In the genomic region with DNA sequence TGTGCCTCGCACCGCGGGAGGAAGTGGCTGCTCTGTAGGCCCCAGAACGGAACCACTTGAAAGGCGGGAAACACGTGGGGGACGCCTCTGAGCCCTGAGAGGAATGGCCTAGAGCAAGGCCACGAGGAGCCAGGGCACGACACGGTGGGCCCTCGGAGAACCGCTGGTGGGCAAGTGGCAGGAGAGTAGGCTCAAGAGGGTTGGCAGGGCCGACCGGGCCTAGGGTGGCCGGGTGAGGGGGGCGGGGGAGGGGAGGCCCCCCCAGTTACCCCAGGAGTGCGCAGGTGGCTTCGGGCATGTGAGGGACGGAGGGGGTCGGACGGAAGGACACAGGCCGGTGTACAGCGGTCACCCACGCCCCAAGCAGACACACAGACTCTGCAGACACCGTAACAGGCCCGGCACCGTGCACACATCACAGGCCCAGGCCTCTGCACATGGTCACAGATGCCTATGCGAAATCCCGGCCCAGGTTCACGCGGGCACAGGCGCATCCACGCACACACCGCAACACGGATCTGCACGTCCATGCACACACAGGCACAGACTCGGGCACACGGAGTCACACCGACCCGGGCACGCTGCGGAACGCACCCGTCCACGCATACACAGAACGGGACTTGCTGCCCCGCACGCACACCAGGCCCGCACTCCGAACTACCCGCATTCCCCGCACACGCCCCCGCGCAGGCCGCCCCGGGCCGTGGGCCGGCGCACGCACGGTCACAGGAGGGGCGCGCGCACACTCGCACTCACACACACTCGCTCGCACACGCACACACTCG, we compare ENCODE assay signal across 8 cellular contexts. TPM values are rescaled to one million over a fixed set of nuclear protein-coding genes. Genes with fewer than 3 reads are reported as not detected.
A peak's percentile ranks its signal among the peaks of the same experiment; 100 is the strongest.
DNase-seq lines count a peak whose midpoint lies in the region; ATAC-seq and TF ChIP-seq lines count a peak whose summit lies in the region.
"Had no signal": no experiment of that assay in that cellular context is flagged by ENCODE, and none has a peak within 500 bp of the region (broad histone marks: within the 10 kb centered on the region; RNA-seq: fewer than 3 reads in every experiment).

A gene with protein sequence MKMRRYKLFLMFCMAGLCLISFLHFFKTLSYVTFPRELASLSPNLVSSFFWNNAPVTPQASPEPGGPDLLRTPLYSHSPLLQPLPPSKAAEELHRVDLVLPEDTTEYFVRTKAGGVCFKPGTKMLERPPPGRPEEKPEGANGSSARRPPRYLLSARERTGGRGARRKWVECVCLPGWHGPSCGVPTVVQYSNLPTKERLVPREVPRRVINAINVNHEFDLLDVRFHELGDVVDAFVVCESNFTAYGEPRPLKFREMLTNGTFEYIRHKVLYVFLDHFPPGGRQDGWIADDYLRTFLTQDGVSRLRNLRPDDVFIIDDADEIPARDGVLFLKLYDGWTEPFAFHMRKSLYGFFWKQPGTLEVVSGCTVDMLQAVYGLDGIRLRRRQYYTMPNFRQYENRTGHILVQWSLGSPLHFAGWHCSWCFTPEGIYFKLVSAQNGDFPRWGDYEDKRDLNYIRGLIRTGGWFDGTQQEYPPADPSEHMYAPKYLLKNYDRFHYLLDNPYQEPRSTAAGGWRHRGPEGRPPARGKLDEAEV (plus strand): TSS at position 751 of the 785 bp plus-strand sequence. CDS start 30,336 bp downstream, outside the sequence.

- peaks cover 20% of the 10 kb centered on the region for H3K27me3 ChIP-seq in H7 (ENCODE audit: control insufficient read depth, insufficient read depth, low read length)
- no peaks in the 10 kb centered on the region for H3K27me3 ChIP-seq in right cardiac atrium (ENCODE audit: control insufficient read depth, insufficient read depth)

- H3K4me3 ChIP-seq in H7 (ENCODE audit: insufficient read depth, low read depth, low read length) (peak within 1 kb of the TSS; percentile 51), right cardiac atrium (ENCODE audit: low read length) (peak within 1 kb of the TSS; percentile 89)

- peak within 1 kb of the TSS; percentile 48; the same call in 1 of the 2 replicates for H3K27ac ChIP-seq in VCaP
- peak within 1 kb of the TSS; percentile 25 for H3K27ac ChIP-seq in right cardiac atrium (ENCODE audit: low read length)
- H3K27ac ChIP-seq: parathyroid adenoma had no signal

- DNase-seq in H7 = peak; percentile 75
- DNase-seq in right cardiac atrium = no peak
- peak; percentile 32 for DNase-seq in stimulated activated CD8-positive, alpha-beta memory T cell treated with anti-CD3 and anti-CD28 coated beads, Interleukin-4, amount 100 ng/mL, for 48 hours
- DNase-seq in SHP77 (lab: John Stamatoyannopoulos, UW) = no peak
- DNase-seq in germinal center (ENCODE audit: low spot score) = no peak
- no peak for DNase-seq in stimulated activated CD4-positive, alpha-beta T cell treated with anti-CD3 and anti-CD28 coated beads, Interleukin-2, amount 100 ng/mL, for 48 hours

- intact Hi-C loops in right cardiac atrium (cut with DNase I) = no loop called here

- no peak for TF ChIP-seq CTCF in VCaP (conservative IDR thresholded peaks at IDR 0.05)

- H3K4me1 ChIP-seq in right cardiac atrium (ENCODE audit: control insufficient read depth, insufficient read depth, low read length) = no peaks in the 10 kb centered on the region
- H3K4me1 ChIP-seq: parathyroid adenoma had no signal

- no peaks in the 10 kb centered on the region for H3K36me3 ChIP-seq in H7 (replicated peaks; ENCODE audit: control insufficient read depth, insufficient read depth, low read length)

- WGBS in right cardiac atrium = 50% methylated on average over 70 of the region's 70 CpGs

- ATAC-seq in right cardiac atrium = peak in 1 of 2 donors; percentile 6

- no peaks in the 10 kb centered on the region for H3K9me3 ChIP-seq in right cardiac atrium (ENCODE audit: control insufficient read depth, low read length)

RNA-seq across cellular contexts. Expression of the gene that starts here (rescaled TPM):
- 5.0 and 6.5 TPM in 2 replicates for total RNA-seq in H7 (2014; rRNA removed; shearing (Covaris generic))
- total RNA-seq in right cardiac atrium = 10 to 100 TPM in 1 of 4 donors, 1 to 10 TPM in 3; 7.3 to 11.6 (median 9.6) TPM
- 8.7 TPM for polyA plus RNA-seq in right cardiac atrium

Comparison
In these comparisons a context has a peak if more than half of its experiments do, and no peak if none do; other contexts are left out.
1. DNase-seq: peak in H7 (single experiment) and stimulated activated CD8-positive, alpha-beta memory T cell treated with anti-CD3 and anti-CD28 coated beads, Interleukin-4, amount 100 ng/mL, for 48 hours (single experiment); none in right cardiac atrium (0 of 3), SHP77 (0 of 2), germinal center (single experiment) and stimulated activated CD4-positive, alpha-beta T cell treated with anti-CD3 and anti-CD28 coated beads, Interleukin-2, amount 100 ng/mL, for 48 hours (0 of 2).